In genomic region chr18:11852048-11852341, GRCh38 we compare ENCODE assay signal across 1 cellular context.
TF ChIP-seq lines count a peak whose summit lies in the region.

No MANE protein-coding gene starts in this region.

TF ChIP-seq in GM12878, 131 proteins besides CTCF, POLR2A, EP300 and RAD21:
- no peak for TF ChIP-seq TCF3 (IDR thresholded peaks at IDR 0.05; ENCODE audit: borderline replicate concordance, insufficient read depth, low read depth, low read length)
- TF ChIP-seq NRF1 (conservative IDR thresholded peaks at IDR 0.05; ENCODE audit: low read depth, low read length), result no peak
- TF ChIP-seq, protein P1, sequence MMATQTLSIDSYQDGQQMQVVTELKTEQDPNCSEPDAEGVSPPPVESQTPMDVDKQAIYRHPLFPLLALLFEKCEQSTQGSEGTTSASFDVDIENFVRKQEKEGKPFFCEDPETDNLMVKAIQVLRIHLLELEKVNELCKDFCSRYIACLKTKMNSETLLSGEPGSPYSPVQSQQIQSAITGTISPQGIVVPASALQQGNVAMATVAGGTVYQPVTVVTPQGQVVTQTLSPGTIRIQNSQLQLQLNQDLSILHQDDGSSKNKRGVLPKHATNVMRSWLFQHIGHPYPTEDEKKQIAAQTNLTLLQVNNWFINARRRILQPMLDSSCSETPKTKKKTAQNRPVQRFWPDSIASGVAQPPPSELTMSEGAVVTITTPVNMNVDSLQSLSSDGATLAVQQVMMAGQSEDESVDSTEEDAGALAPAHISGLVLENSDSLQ (IDR thresholded peaks at IDR 0.05), result no peak
